9 cellular contexts compared by ENCODE assay signal in genomic region chr2:237626813-237627451, GRCh38. TPM values are rescaled to one million over a fixed set of nuclear protein-coding genes. Genes with fewer than 3 reads are reported as not detected.
DNase-seq lines count a peak whose midpoint lies in the region; ATAC-seq and TF ChIP-seq lines count a peak whose summit lies in the region.
"Had no signal": no experiment of that assay in that cellular context is flagged by ENCODE, and none has a peak within 500 bp of the region (broad histone marks: within the 10 kb centered on the region; RNA-seq: fewer than 3 reads in every experiment).

No MANE protein-coding gene starts in this region.

- peaks cover 5% of the 10 kb centered on the region for H3K4me1 ChIP-seq in effector memory CD4-positive, alpha-beta T cell (ENCODE audit: control insufficient read depth, insufficient read depth, low read length, poor library complexity, severe bottlenecking)
- peaks cover 4% of the 10 kb centered on the region for H3K4me1 ChIP-seq in mucosa of descending colon (ENCODE audit: low read depth)
- peaks cover 13% of the 10 kb centered on the region for H3K4me1 ChIP-seq in vagina

- ATAC-seq in mucosa of descending colon = peak; percentile 45
- no peak for ATAC-seq in GM21723 (IDR thresholded peaks at IDR 0.05; ENCODE audit: unreplicated experiment)

- no peak overlapping the region for H3K27ac Mint-ChIP-seq in activated naive CD4-positive, alpha-beta T cell treated with anti-CD3 and anti-CD28 coated beads for 36 hours

- H3K4me3 ChIP-seq in effector memory CD4-positive, alpha-beta T cell (ENCODE audit: insufficient read depth, low read depth, low read length, poor library complexity, severe bottlenecking) = peak overlapping the region; percentile 27
- H3K4me3 ChIP-seq in mucosa of descending colon = peak overlapping the region; percentile 19
- peak overlapping the region; percentile 58 to 93 for H3K4me3 ChIP-seq in vagina

- TF ChIP-seq CTCF in mucosa of descending colon (IDR thresholded peaks at IDR 0.05) (no peak), vagina (IDR thresholded peaks at IDR 0.05) (no peak)

- CTCF ChIA-PET in activated naive CD4-positive, alpha-beta T cell treated with anti-CD3 and anti-CD28 coated beads for 36 hours (lab: Charles Lee) = no interaction called here

- TF ChIP-seq POLR2A in vagina (IDR thresholded peaks at IDR 0.05) = no peak

- no peak overlapping the region for H3K27ac ChIP-seq in effector memory CD4-positive, alpha-beta T cell (ENCODE audit: insufficient read depth, low read length, poor library complexity, severe bottlenecking)
- H3K27ac ChIP-seq in vagina = peak overlapping the region; percentile 87

- H3K27me3 Mint-ChIP-seq in activated naive CD4-positive, alpha-beta T cell treated with anti-CD3 and anti-CD28 coated beads for 36 hours (ENCODE audit: low read depth) = peaks cover 6% of the 10 kb centered on the region

- H3K36me3 Mint-ChIP-seq in activated naive CD4-positive, alpha-beta T cell treated with anti-CD3 and anti-CD28 coated beads for 36 hours (ENCODE audit: low read depth) = no peaks in the 10 kb centered on the region

- no peaks in the 10 kb centered on the region for H3K36me3 ChIP-seq in effector memory CD4-positive, alpha-beta T cell (ENCODE audit: control insufficient read depth, insufficient read depth, low read length)
- H3K36me3 ChIP-seq in mucosa of descending colon (ENCODE audit: low read depth) (no peaks in the 10 kb centered on the region), vagina (no peaks in the 10 kb centered on the region)

- peaks cover 20% of the 10 kb centered on the region for H3K4me1 Mint-ChIP-seq in activated naive CD4-positive, alpha-beta T cell treated with anti-CD3 and anti-CD28 coated beads for 36 hours (ENCODE audit: low read depth)

- no peaks in the 10 kb centered on the region for H3K9me3 ChIP-seq in effector memory CD4-positive, alpha-beta T cell (ENCODE audit: control insufficient read depth, low read length)
- H3K9me3 ChIP-seq in mucosa of descending colon = no peaks in the 10 kb centered on the region
- no peaks in the 10 kb centered on the region for H3K9me3 ChIP-seq in vagina

- no peaks in the 10 kb centered on the region for H3K9me3 Mint-ChIP-seq in activated naive CD4-positive, alpha-beta T cell treated with anti-CD3 and anti-CD28 coated beads for 36 hours

- intact Hi-C loops in activated naive CD4-positive, alpha-beta T cell treated with anti-CD3 and anti-CD28 coated beads for 36 hours (cut with micrococcal nuclease) = no loop called here
- intact Hi-C loops in mucosa of descending colon (cut with DNase I, micrococcal nuclease) = no loop called here
- intact Hi-C loops in vagina (cut with DNase I) = loop anchor here (5.0 kb wide), 1 partner anchor 35 kb away; no protein-coding TSS in a partner anchor

- H3K27me3 ChIP-seq in effector memory CD4-positive, alpha-beta T cell (replicated peaks; ENCODE audit: control insufficient read depth, insufficient read depth, low read length, poor library complexity, severe bottlenecking) = no peaks in the 10 kb centered on the region
- H3K27me3 ChIP-seq in vagina = no peaks in the 10 kb centered on the region

- H3K4me3 Mint-ChIP-seq in activated naive CD4-positive, alpha-beta T cell treated with anti-CD3 and anti-CD28 coated beads for 36 hours = peak overlapping the region; percentile 71

- no peak for DNase-seq in activated naive CD4-positive, alpha-beta T cell treated with anti-CD3 and anti-CD28 coated beads for 36 hours
- no peak for DNase-seq in activated naive CD4-positive, alpha-beta T cell treated with anti-CD3 and anti-CD28 coated beads, Interleukin-2, amount 50 U/mL, for 16 hours
- DNase-seq in effector memory CD4-positive, alpha-beta T cell = no peak
- DNase-seq in mucosa of descending colon (peak in 2 of 3 donors; percentile 21 to 42), vagina (ENCODE audit: extremely low spot score in 2 of 2) (no peak), NCI-H748 treated with DMSO at 0.1 percent for 48 hours (lab: John Stamatoyannopoulos, UW) (no peak), ureter (ENCODE audit: low spot score) (no peak)
- DNase-seq: activated CD4-positive, alpha-beta T cell treated with anti-CD3 and anti-CD28 coated beads for 4 hours had no signal

RNA-seq across cellular contexts. Expression of gene LRRFIP1, which starts 0.5 kb away (rescaled TPM):
- 100 to 1,000 TPM; 154 to 155 TPM for total RNA-seq in activated naive CD4-positive, alpha-beta T cell treated with anti-CD3 and anti-CD28 coated beads for 36 hours
- total RNA-seq in mucosa of descending colon (100 to 1,000 TPM; 114 to 157 (median 120) TPM), vagina (132 TPM), ureter (207 TPM)

RNA-seq across cellular contexts. Expression of gene RAB17, which starts 36.4 kb away (rescaled TPM):
- total RNA-seq in activated naive CD4-positive, alpha-beta T cell treated with anti-CD3 and anti-CD28 coated beads for 36 hours = not detected
- total RNA-seq in mucosa of descending colon (10 to 100 TPM; 25.8 to 95.2 (median 62.8) TPM), vagina (not detected), ureter (24.2 TPM)

Comparison
In these comparisons a context has a peak if more than half of its experiments do, and no peak if none do; other contexts are left out.
1. DNase-seq: peak in mucosa of descending colon (2 of 3); none in activated naive CD4-positive, alpha-beta T cell treated with anti-CD3 and anti-CD28 coated beads for 36 hours (single experiment), activated naive CD4-positive, alpha-beta T cell treated with anti-CD3 and anti-CD28 coated beads, Interleukin-2, amount 50 U/mL, for 16 hours (single experiment), effector memory CD4-positive, alpha-beta T cell (0 of 3), vagina (0 of 2), NCI-H748 treated with DMSO at 0.1 percent for 48 hours (single experiment) and ureter (single experiment).
2. H3K4me3 ChIP-seq: peak in every context shown above with its lines; median percentile 76 in vagina; 27 in effector memory CD4-positive, alpha-beta T cell; 19 in mucosa of descending colon.
3. RNA of gene RAB17, which starts 36.4 kb away (total RNA-seq): 25.8 to 95.2 TPM in mucosa of descending colon and 24.2 TPM in ureter (single experiment); not detected in vagina (single experiment) and not detected in activated naive CD4-positive, alpha-beta T cell treated with anti-CD3 and anti-CD28 coated beads for 36 hours; every median in the first group is over 10 times any median in the second.